9 cellular contexts compared by ENCODE assay signal in the genomic region with DNA sequence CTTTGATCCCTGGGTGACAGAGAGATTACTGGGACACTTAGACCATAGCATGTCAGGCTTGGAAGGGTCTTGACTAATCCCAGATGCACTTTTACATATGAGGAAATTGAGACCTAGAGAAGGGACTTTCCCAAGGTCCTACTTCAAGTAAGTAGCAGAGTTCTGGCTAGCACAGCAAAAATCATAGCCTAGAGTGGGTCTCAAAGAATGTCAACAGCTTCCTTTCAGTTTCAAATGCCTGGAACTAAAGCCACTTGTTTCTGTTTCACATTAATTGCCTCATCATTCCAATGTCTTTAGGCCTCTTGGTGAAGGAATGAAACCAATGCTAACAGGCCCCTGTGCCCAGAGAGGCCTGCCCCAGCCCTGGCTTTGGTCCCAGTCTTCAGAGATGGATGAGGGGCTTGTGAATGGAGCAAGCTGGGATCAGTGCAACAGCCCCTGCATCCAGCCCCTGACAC. TPM values are rescaled to one million over a fixed set of nuclear protein-coding genes. Genes with fewer than 3 reads are reported as not detected.
DNase-seq lines count a peak whose midpoint lies in the region; ATAC-seq and TF ChIP-seq lines count a peak whose summit lies in the region.
"Had no signal": no experiment of that assay in that cellular context is flagged by ENCODE, and none has a peak within 500 bp of the region (broad histone marks: within the 10 kb centered on the region; RNA-seq: fewer than 3 reads in every experiment).

No MANE protein-coding gene starts in this region.

- peak overlapping the region; percentile 73 for H3K27ac ChIP-seq in HL-60 (replicated peaks)

- H3K4me1 ChIP-seq in HAP-1 = peaks cover 23% of the 10 kb centered on the region

- H3K4me3 ChIP-seq in HL-60 (replicated peaks; ENCODE audit: insufficient read depth, low read length) (no peak overlapping the region), HAP-1 (no peak overlapping the region)

- H3K36me3 ChIP-seq in HAP-1 (replicated peaks) = no peaks in the 10 kb centered on the region

- TF ChIP-seq CTCF in HL-60 (IDR thresholded peaks at IDR 0.05; ENCODE audit: insufficient read depth, low read length) = no peak
- no peak for TF ChIP-seq CTCF in brain (conservative IDR thresholded peaks at IDR 0.05)

- H3K36me3 Mint-ChIP-seq in brain = no peaks in the 10 kb centered on the region
- H3K36me3 Mint-ChIP-seq in natural killer cell treated with Interleukin-12 subunit alpha and Interleukin-12 subunit beta and Interleukin-15 and Interleukin-18, amount 100 ng/mL, for 72 hours = peaks cover 10% of the 10 kb centered on the region

- in situ Hi-C loops in HAP-1 (cut with MboI; ENCODE audit: low sequenced_read_pairs) = no loop called here

- no peaks in the 10 kb centered on the region for H3K27me3 Mint-ChIP-seq in brain
- peaks cover 11 to 17% of the 10 kb centered on the region in 2 donors for H3K27me3 Mint-ChIP-seq in natural killer cell treated with Interleukin-12 subunit alpha and Interleukin-12 subunit beta and Interleukin-15 and Interleukin-18, amount 100 ng/mL, for 72 hours

- peak overlapping the region in 4 of 5 experiments; percentile 77 to 96 (median 91) for H3K27ac Mint-ChIP-seq in brain
- peak overlapping the region; percentile 77 to 79 for H3K27ac Mint-ChIP-seq in natural killer cell treated with Interleukin-12 subunit alpha and Interleukin-12 subunit beta and Interleukin-15 and Interleukin-18, amount 100 ng/mL, for 72 hours

- H3K9me3 Mint-ChIP-seq in brain = peaks cover 7 to 20% (median 10%) of the 10 kb centered on the region in 5 experiments
- peaks cover 2% of the 10 kb centered on the region for H3K9me3 Mint-ChIP-seq in natural killer cell treated with Interleukin-12 subunit alpha and Interleukin-12 subunit beta and Interleukin-15 and Interleukin-18, amount 100 ng/mL, for 72 hours

- peak; percentile 66 to 87 for ATAC-seq in natural killer cell treated with Interleukin-12 subunit alpha and Interleukin-12 subunit beta and Interleukin-15 and Interleukin-18, amount 100 ng/mL, for 72 hours

- DNase-seq in ELF-1 (ENCODE audit: low read depth, low spot score) (peak; percentile 72), HL-60 (ENCODE audit: low read depth in 1 of 2, low spot score in 1 of 2) (peak in 1 of 2 experiments; percentile 20), mucosa of gallbladder (ENCODE audit: low spot score) (no peak), ureter (ENCODE audit: low spot score) (no peak), HAP-1 (ENCODE audit: low spot score in 2 of 2) (no peak), NCI-H345 treated with DMSO at 0.1 percent for 48 hours (lab: John Stamatoyannopoulos, UW; ENCODE audit: unreplicated experiment) (no peak)
- no peak for DNase-seq in natural killer cell treated with Interleukin-12 subunit alpha and Interleukin-12 subunit beta and Interleukin-15 and Interleukin-18, amount 100 ng/mL, for 72 hours (ENCODE audit: low spot score)
- DNase-seq: activated CD8-positive, alpha-beta memory T cell treated with anti-CD3 and anti-CD28 coated beads, Interleukin-2, amount 50 U/mL, for 4 hours had no signal

- H3K27me3 ChIP-seq in HL-60 (ENCODE audit: insufficient read depth, poor library complexity, severe bottlenecking) (no peaks in the 10 kb centered on the region), HAP-1 (ENCODE audit: low read depth) (no peaks in the 10 kb centered on the region)

- H3K4me1 Mint-ChIP-seq in brain = peaks cover 43% of the 10 kb centered on the region
- H3K4me1 Mint-ChIP-seq in natural killer cell treated with Interleukin-12 subunit alpha and Interleukin-12 subunit beta and Interleukin-15 and Interleukin-18, amount 100 ng/mL, for 72 hours (ENCODE audit: low read depth in 2 of 2) = peaks cover 37 to 40% of the 10 kb centered on the region in 2 donors

- no peaks in the 10 kb centered on the region for H3K9me3 ChIP-seq in HAP-1

- H3K4me3 Mint-ChIP-seq in brain = no peak overlapping the region
- peak overlapping the region; percentile 62 for H3K4me3 Mint-ChIP-seq in natural killer cell treated with Interleukin-12 subunit alpha and Interleukin-12 subunit beta and Interleukin-15 and Interleukin-18, amount 100 ng/mL, for 72 hours

RNA-seq across cellular contexts. Expression of gene ATF3, which starts 26.6 kb away (rescaled TPM):
- 12.3 TPM for polyA plus RNA-seq in brain (ENCODE audit: insufficient read depth, low read depth, low replicate concordance)
- 10 to 100 TPM; 15.4 to 16.9 TPM for total RNA-seq in natural killer cell treated with Interleukin-12 subunit alpha and Interleukin-12 subunit beta and Interleukin-15 and Interleukin-18, amount 100 ng/mL, for 72 hours
- total RNA-seq in mucosa of gallbladder (17.3 TPM), ureter (10.6 TPM)
